ENCODE assay signal across 1 cellular context in genomic region chr1:184935919-184936798, GRCh38.
A peak's percentile ranks its signal among the peaks of the same experiment; 100 is the strongest.
TF ChIP-seq lines count a peak whose summit lies in the region.

No MANE protein-coding gene starts in this region.

TF ChIP-seq in HEK293, 187 proteins besides CTCF, POLR2A, EP300 and RAD21 (continued from another document):
- TF ChIP-seq TSHZ1 (tag by site-specific recombination; IDR thresholded peaks at IDR 0.05; ENCODE audit: borderline replicate concordance) (0 out of 2 replicates have a peak, but pooled peaks have one; percentile 35), PRDM1 (tag by site-specific recombination; IDR thresholded peaks at IDR 0.05) (no peak), ZNF2 (tag by site-specific recombination; IDR thresholded peaks at IDR 0.05) (0 out of 2 replicates have a peak, but pooled peaks have one; percentile 52), PRDM2 (tag by site-specific recombination; IDR thresholded peaks at IDR 0.05; ENCODE audit: borderline replicate concordance) (no peak), ZNF157 (tag by site-specific recombination; IDR thresholded peaks at IDR 0.05) (no peak), ZFP41 (tag by site-specific recombination; IDR thresholded peaks at IDR 0.05; ENCODE audit: borderline replicate concordance) (no peak), ZNF341 (tag by site-specific recombination; IDR thresholded peaks at IDR 0.05; ENCODE audit: low read depth) (peak; percentile 73), ZNF362 (tag by site-specific recombination; IDR thresholded peaks at IDR 0.05) (peak; percentile 77; the same call in 1 of the 2 replicates), ZNF560 (tag by site-specific recombination; IDR thresholded peaks at IDR 0.05; ENCODE audit: borderline replicate concordance) (no peak), ZNF548 (tag by site-specific recombination; IDR thresholded peaks at IDR 0.05) (no peak)
